In the genomic region with DNA sequence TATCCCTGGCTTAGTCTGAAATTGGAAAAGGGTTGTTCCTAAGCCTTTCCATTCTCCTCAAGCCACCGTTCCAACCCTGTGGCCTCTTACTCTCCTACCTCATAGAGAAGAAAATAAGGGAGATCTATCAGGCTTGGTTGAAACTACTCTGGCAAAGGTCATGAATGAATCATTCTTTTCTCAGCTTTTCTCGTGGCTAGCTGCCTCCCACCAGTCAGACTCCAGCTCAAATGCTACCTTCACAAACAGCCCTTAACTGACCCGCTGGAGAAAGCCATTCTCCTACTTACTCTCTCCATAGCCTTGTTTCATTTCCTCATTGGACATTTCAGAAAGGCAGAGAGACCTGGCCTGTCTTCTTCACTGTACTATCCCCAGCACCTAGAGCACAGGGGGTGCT, we compare ENCODE assay signal across 12 cellular contexts. TPM values are rescaled to one million over a fixed set of nuclear protein-coding genes. Genes with fewer than 3 reads are reported as not detected.
DNase-seq lines count a peak whose midpoint lies in the region; ATAC-seq, FAIRE-seq and TF ChIP-seq lines count a peak whose summit lies in the region.
"Had no signal": no experiment of that assay in that cellular context is flagged by ENCODE, and none has a peak within 500 bp of the region (broad histone marks: within the 10 kb centered on the region; RNA-seq: fewer than 3 reads in every experiment).

No MANE protein-coding gene starts in this region.

- H3K9me3 ChIP-seq in H9 (ENCODE audit: control insufficient read depth, low read depth, low read length) (no peaks in the 10 kb centered on the region), K562 (replicated peaks; ENCODE audit: control insufficient read depth, insufficient read depth, low read depth, low read length) (peaks cover 2% of the 10 kb centered on the region; the same call in 1 of the 2 replicates), WERI-Rb-1 (ENCODE audit: severe bottlenecking) (no peaks in the 10 kb centered on the region)
- H3K9me3 ChIP-seq in CD4-positive, alpha-beta memory T cell (ENCODE audit: control insufficient read depth in 1 of 2, low read length in 2 of 2): no peaks in the 10 kb centered on the region

- H3K27me3 Mint-ChIP-seq in H9 (ENCODE audit: low read depth): no peaks in the 10 kb centered on the region
- H3K27me3 Mint-ChIP-seq in nephron (ENCODE audit: low read depth): no peaks in the 10 kb centered on the region
- H3K27me3 Mint-ChIP-seq in CD4-positive, alpha-beta memory T cell: peaks cover 3 to 43% of the 10 kb centered on the region in 2 donors

- DNase-seq in COLO829 (ENCODE audit: low spot score) (peak; percentile 91), H9 (no peak), K562 (ENCODE audit: extremely low read depth in 1 of 4, low spot score in 3 of 4) (peak in 2 of 4 experiments; percentile 11), GM19239 (ENCODE audit: insufficient read length, low spot score) (no peak), RCC 7860 (ENCODE audit: low spot score) (no peak), WERI-Rb-1 (no peak)
- DNase-seq in CD4-positive, alpha-beta memory T cell: no peak
- DNase-seq: CD8-positive, alpha-beta T cell; erythroblast; KG1 had no signal

- no peak overlapping the region for H4K8ac ChIP-seq in H9 (replicated peaks; ENCODE audit: insufficient read length, low read depth, low read length)

- in situ Hi-C loops in K562 (cut with MboI): no loop called here

- TF ChIP-seq POLR2A in K562 (conservative IDR thresholded peaks at IDR 0.05): no peak

- CTCF ChIA-PET in K562 (lab: Yijun Ruan, JAX; ENCODE audit: low intra/inter-chr PET ratio): no interaction called here
- CTCF ChIA-PET in CD4-positive, alpha-beta memory T cell (lab: Charles Lee; ENCODE audit: partially characterized antibody): no interaction called here

- H3K27ac Mint-ChIP-seq in H9: peak overlapping the region; percentile 44 to 66 (median 65); a peak in 5 of 7 replicates
- H3K27ac Mint-ChIP-seq in nephron: peak overlapping the region; percentile 6 to 50 (median 19)
- H3K27ac Mint-ChIP-seq in CD4-positive, alpha-beta memory T cell: no peak overlapping the region
- H3K27ac Mint-ChIP-seq: CD8-positive, alpha-beta T cell had no signal

- H3K9ac ChIP-seq in H9 (ENCODE audit: extremely low read depth, insufficient read length, low read length): no peak overlapping the region
- H3K9ac ChIP-seq in K562 (ENCODE audit: insufficient read depth in 1 of 2, low read depth in 2 of 2, low read length in 2 of 2): no peak overlapping the region

- BruUV-seq in K562 (replicated peaks; lab: Mats Ljungman, UMichigan): no TSS peak

- no peak overlapping the region for H2BK12ac ChIP-seq in H9 (ENCODE audit: insufficient read length, low read depth, low read length)

- H3K36me3 ChIP-seq in K562 (ENCODE audit: control insufficient read depth, insufficient read depth, low read length) (peaks cover 70% of the 10 kb centered on the region), WERI-Rb-1 (peaks cover 75% of the 10 kb centered on the region)
- no peaks in the 10 kb centered on the region for H3K36me3 ChIP-seq in CD4-positive, alpha-beta memory T cell (ENCODE audit: insufficient read depth, low read length)

- no peaks in the 10 kb centered on the region for H3K23me2 ChIP-seq in H9 (ENCODE audit: insufficient read length, low read depth, low read length, poor library complexity, severe bottlenecking)

- no peak overlapping the region for H2BK15ac ChIP-seq in H9 (ENCODE audit: low read depth, low read length)

- peaks cover 2 to 4% of the 10 kb centered on the region in 2 experiments; a peak in 1 of 5 replicates for H3K9me3 Mint-ChIP-seq in H9
- H3K9me3 Mint-ChIP-seq in nephron: no peaks in the 10 kb centered on the region
- no peaks in the 10 kb centered on the region for H3K9me3 Mint-ChIP-seq in CD4-positive, alpha-beta memory T cell
- H3K9me3 Mint-ChIP-seq: CD8-positive, alpha-beta T cell had no signal

- H3K79me2 ChIP-seq in H9 (ENCODE audit: insufficient read depth, low read length): peaks cover 69% of the 10 kb centered on the region
- H3K79me2 ChIP-seq in K562 (ENCODE audit: control insufficient read depth, insufficient read depth, low read length): peaks cover 97% of the 10 kb centered on the region

- H3K27ac ChIP-seq in H9 (ENCODE audit: insufficient read length, low read depth, low read length) (no peak overlapping the region), K562 (ENCODE audit: extremely low read depth, low read depth, low read length) (no peak overlapping the region), WERI-Rb-1 (no peak overlapping the region)
- no peak overlapping the region for H3K27ac ChIP-seq in CD4-positive, alpha-beta memory T cell (ENCODE audit: low read depth, low read length)

- TF ChIP-seq RAD21 in K562 (CRISPR knock-in tag; conservative IDR thresholded peaks at IDR 0.05 in 1 of 2, IDR thresholded peaks at IDR 0.05 in 1 of 2): no peak

- H3K27me3 ChIP-seq in H9 (ENCODE audit: insufficient read depth, low read length): no peaks in the 10 kb centered on the region
- H3K27me3 ChIP-seq in K562 (ENCODE audit: control insufficient read depth in 2 of 2, insufficient read depth in 2 of 2, low read length in 2 of 2): no peaks in the 10 kb centered on the region
- no peaks in the 10 kb centered on the region for H3K27me3 ChIP-seq in CD4-positive, alpha-beta memory T cell (ENCODE audit: insufficient read depth, low read length)
- no peaks in the 10 kb centered on the region for H3K27me3 ChIP-seq in WERI-Rb-1 (ENCODE audit: insufficient read depth, low read depth, severe bottlenecking)

- no peak overlapping the region for H3K18ac ChIP-seq in H9 (ENCODE audit: insufficient read length, low read depth, low read length)

- no peak overlapping the region for H3K56ac ChIP-seq in H9 (ENCODE audit: insufficient read length, low read depth, low read length)

- no peak for TF ChIP-seq EP300 in K562 (IDR thresholded peaks at IDR 0.05; ENCODE audit: low read length)

- H2BK5ac ChIP-seq in H9 (ENCODE audit: insufficient read length, low read length): no peak overlapping the region

- no peaks in the 10 kb centered on the region for H3K9me1 ChIP-seq in K562 (ENCODE audit: control insufficient read depth, insufficient read depth, low read length)

- no peak overlapping the region for H2BK120ac ChIP-seq in H9 (ENCODE audit: low read depth, low read length, poor library complexity, severe bottlenecking)

- H2BK20ac ChIP-seq in H9 (ENCODE audit: low read depth, low read length, poor library complexity, severe bottlenecking): no peak overlapping the region

- H3K79me1 ChIP-seq in H9 (ENCODE audit: insufficient read depth, low read depth, low read length, poor library complexity, severe bottlenecking): no peaks in the 10 kb centered on the region

- no peak overlapping the region for H2AFZ ChIP-seq in H9 (ENCODE audit: low read length)
- H2AFZ ChIP-seq in K562 (ENCODE audit: low read depth, low read length): no peak overlapping the region

- H3K4me3 ChIP-seq in K562 (no peak overlapping the region), WERI-Rb-1 (ENCODE audit: low read depth, low read length) (no peak overlapping the region)
- H3K4me3 ChIP-seq in CD4-positive, alpha-beta memory T cell (ENCODE audit: low read length in 2 of 2): no peak overlapping the region

- H3K23ac ChIP-seq in H9 (ENCODE audit: insufficient read length, low read depth, low read length): no peak overlapping the region

- TF ChIP-seq CTCF in H9 (conservative IDR thresholded peaks at IDR 0.05) (no peak), K562 (IDR thresholded peaks at IDR 0.05 in 2 of 3, conservative IDR thresholded peaks at IDR 0.05 in 1 of 3; ENCODE audit: insufficient read depth in 2 of 3, low read depth in 1 of 3, low read length in 3 of 3) (no peak), nephron (IDR thresholded peaks at IDR 0.05; ENCODE audit: unreplicated experiment in 3 of 3) (no peak), WERI-Rb-1 (IDR thresholded peaks at IDR 0.05; ENCODE audit: low read depth, low read length) (no peak)

- FAIRE-seq in K562 (lab: Jason Lieb, UNC) (no peak), GM19239 (lab: Jason Lieb, UNC) (no peak), RCC 7860 (lab: Jason Lieb, UNC) (no peak)
- FAIRE-seq: bronchial epithelial cell had no signal

- H3K4me2 ChIP-seq in H9 (ENCODE audit: insufficient read depth, insufficient read length, low read length): no peak overlapping the region
- no peak overlapping the region for H3K4me2 ChIP-seq in K562 (ENCODE audit: insufficient read depth, low read length)

- H4K91ac ChIP-seq in H9 (ENCODE audit: insufficient read length, low read depth, low read length): no peak overlapping the region

- H3T11ph ChIP-seq in H9 (ENCODE audit: low read length): no peak overlapping the region

- intact Hi-C loops in K562 (cut with micrococcal nuclease): no loop called here
- intact Hi-C loops in CD4-positive, alpha-beta memory T cell (cut with micrococcal nuclease): no loop called here

- no peak overlapping the region for H3K4ac ChIP-seq in H9 (ENCODE audit: low read depth, low read length)

- H3K36me3 Mint-ChIP-seq in H9 (ENCODE audit: insufficient read depth in 1 of 3, low read depth in 3 of 3) (peaks cover 48 to 56% (median 54%) of the 10 kb centered on the region in 3 experiments), nephron (ENCODE audit: low read depth) (peaks cover 78% of the 10 kb centered on the region)
- H3K36me3 Mint-ChIP-seq in CD4-positive, alpha-beta memory T cell: peaks cover 0 to 5% of the 10 kb centered on the region in 2 donors
- H3K36me3 Mint-ChIP-seq: CD8-positive, alpha-beta T cell had no signal

- POLR2A ChIA-PET in K562 (lab: Yijun Ruan, JAX): interaction anchor here (1.4 kb wide), 1 partner anchor 10 kb away, joined by 3 read pairs; no protein-coding TSS in a partner anchor
- POLR2A ChIA-PET in CD4-positive, alpha-beta memory T cell (lab: Charles Lee; ENCODE audit: partially characterized antibody): no interaction called here

- H4K20me1 ChIP-seq in H9 (ENCODE audit: control insufficient read depth, insufficient read depth, insufficient read length) (no peaks in the 10 kb centered on the region), K562 (replicated peaks; ENCODE audit: control insufficient read depth, insufficient read depth, low read length) (peaks cover 16% of the 10 kb centered on the region; the same call in 1 of the 2 replicates)

- no peak overlapping the region for H3K14ac ChIP-seq in H9 (ENCODE audit: insufficient read depth, low read length)

- H3K4me3 Mint-ChIP-seq in H9: no peak overlapping the region
- no peak overlapping the region for H3K4me3 Mint-ChIP-seq in nephron
- no peak overlapping the region for H3K4me3 Mint-ChIP-seq in CD4-positive, alpha-beta memory T cell
- H3K4me3 Mint-ChIP-seq: CD8-positive, alpha-beta T cell had no signal

- peaks cover 3% of the 10 kb centered on the region; the same call in 1 of the 2 replicates for H3K4me1 ChIP-seq in H9 (ENCODE audit: insufficient read depth, low read length)
- H3K4me1 ChIP-seq in K562 (replicated peaks in 1 of 2; ENCODE audit: control insufficient read depth in 2 of 2, insufficient read depth in 2 of 2, low read length in 2 of 2): no peaks in the 10 kb centered on the region; a peak in 3 of 5 replicates
- H3K4me1 ChIP-seq in CD4-positive, alpha-beta memory T cell (ENCODE audit: insufficient read depth, low read length): no peaks in the 10 kb centered on the region

- peaks cover 25 to 30% of the 10 kb centered on the region in 2 experiments for H3K4me1 Mint-ChIP-seq in H9
- H3K4me1 Mint-ChIP-seq in nephron: peaks cover 33% of the 10 kb centered on the region
- no peaks in the 10 kb centered on the region for H3K4me1 Mint-ChIP-seq in CD4-positive, alpha-beta memory T cell

- H4K5ac ChIP-seq in H9 (ENCODE audit: insufficient read length, low read depth, low read length): no peak overlapping the region

- ATAC-seq in K562: peak; percentile 34; the same call in 1 of the 3 replicates
- ATAC-seq: CD8-positive, alpha-beta T cell had no signal

- H2AK5ac ChIP-seq in H9 (ENCODE audit: insufficient read length, low read length): no peak overlapping the region

- WGBS in H9 (ENCODE audit: extremely low coverage, insufficient read length, low lambda C conversion rate): no CpG with 5 or more reads among the region's 3 CpGs
- WGBS in K562 (ENCODE audit: insufficient coverage, low coverage, missing lambda C conversion rate): 27% methylated on average over 3 of the region's 3 CpGs

RNA-seq across cellular contexts. Expression of gene MYH10, which starts 8.9 kb away (rescaled TPM):
- total RNA-seq in H9 (2021) (251 and 256 TPM in 2 replicates), K562 (2014; rRNA removed) (83.7 and 92.6 TPM in 2 replicates), K562 (2014; rRNA removed; fragmentation: Illumina TruSeq; extraction: Trizol) (41.3 and 48.4 TPM in 2 replicates), K562 (2015; rRNA removed; fragmentation: Illumina TruSeq; extraction: Trizol) (38.5 and 39.7 TPM in 2 replicates), K562 (2021) (90.1 and 95.3 TPM in 2 replicates)
- total RNA-seq in K562 (2011; cell fraction: chromatin; rRNA removed; ENCODE audit: low replicate concordance): 67.4 and 250 TPM in 2 replicates
- total RNA-seq in K562 (2011; cell fraction: nucleolus; rRNA removed): 31.9 and 47.6 TPM in 2 replicates
- 49.3 and 53.9 TPM in 2 replicates for total RNA-seq in K562 (2011; cell fraction: nucleoplasm; rRNA removed)
- polyA plus RNA-seq in K562 (2011; rRNA removed) (34.6 and 38.8 TPM in 2 replicates), K562 (2014; fragmentation: Illumina TruSeq; extraction: Trizol) (59.0 and 68.9 TPM in 2 replicates), K562 (2014; fragmentation: Nextera tagmentation; extraction: Ambion mirVana) (10 to 100 TPM; 16.3 to 26.1 TPM), K562 (2014; rRNA removed) (38.7 and 39.3 TPM in 2 replicates)
- polyA plus RNA-seq in K562 (2011; cell fraction: cytosol; rRNA removed): 27.1 and 27.6 TPM in 2 replicates
- 41.9 and 53.7 TPM in 2 replicates for polyA plus RNA-seq in K562 (2011; cell fraction: nucleus; rRNA removed)
- polyA plus RNA-seq in K562 (2012): 35.6 and 48.6 TPM in 2 replicates
- polyA minus RNA-seq in K562 (2011; rRNA and poly(A)+ RNA removed): 95.5 and 107 TPM in 2 replicates
- 77.2 and 89.1 TPM in 2 replicates for polyA minus RNA-seq in K562 (2011; cell fraction: cytosol; rRNA and poly(A)+ RNA removed)
- 28.9 and 59.1 TPM in 2 replicates for polyA minus RNA-seq in K562 (2011; cell fraction: nucleus; rRNA and poly(A)+ RNA removed)
- total RNA-seq in CD4-positive, alpha-beta memory T cell: 1 to 10 TPM; 1.9 to 2.8 TPM
- 1 to 10 TPM; 1.9 to 2.2 TPM for polyA plus RNA-seq in CD4-positive, alpha-beta memory T cell

Comparison
In these comparisons a context has a peak if more than half of its experiments do, and no peak if none do; other contexts are left out.
1. H3K27ac Mint-ChIP-seq: peak in H9 (3 of 3) and nephron (3 of 3); none in CD4-positive, alpha-beta memory T cell (0 of 7).
2. RNA of gene MYH10, which starts 8.9 kb away (total RNA-seq): 251 to 256 TPM in H9 and 31.9 to 250 TPM in K562; 1.9 to 2.8 TPM in CD4-positive, alpha-beta memory T cell; every median in the first group is over 4 times any median in the second.